10 cellular contexts compared by ENCODE assay signal in the genomic region with DNA sequence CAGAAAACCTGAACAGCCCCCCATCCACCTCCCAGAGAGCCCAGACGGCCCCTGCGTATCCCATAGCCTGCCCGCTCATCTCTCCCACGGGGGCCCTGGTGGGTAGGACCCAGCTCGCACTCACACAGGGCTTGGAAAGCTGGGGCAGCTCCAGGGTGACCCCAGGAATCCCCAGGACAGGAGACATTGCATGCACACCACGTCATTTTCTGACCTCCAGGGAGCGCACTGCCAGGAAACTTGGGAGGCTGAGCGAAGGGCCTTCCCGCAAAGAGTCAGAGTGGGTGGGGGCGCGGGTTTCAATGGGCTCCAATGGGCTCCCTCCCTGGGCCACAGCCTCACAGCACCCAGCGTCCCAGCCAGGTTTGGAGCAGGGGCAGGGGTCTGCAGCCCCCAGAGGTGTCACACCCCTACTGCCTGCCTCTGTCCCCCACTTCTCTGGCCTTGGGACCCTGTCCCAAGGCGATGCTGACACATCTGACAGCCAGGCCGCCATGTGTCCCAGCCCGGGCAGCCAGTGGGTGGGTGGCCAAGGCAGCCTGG. TPM values are rescaled to one million over a fixed set of nuclear protein-coding genes. Genes with fewer than 3 reads are reported as not detected.
DNase-seq lines count a peak whose midpoint lies in the region; ATAC-seq, FAIRE-seq and TF ChIP-seq lines count a peak whose summit lies in the region.
"Had no signal": no experiment of that assay in that cellular context is flagged by ENCODE, and none has a peak within 500 bp of the region (broad histone marks: within the 10 kb centered on the region; RNA-seq: fewer than 3 reads in every experiment).

No MANE protein-coding gene starts in this region.

- ATAC-seq in GM23338 (peak; percentile 34), GM21515 (IDR thresholded peaks at IDR 0.05; ENCODE audit: unreplicated experiment) (no peak)
- ATAC-seq in activated CD4-positive, CD25-positive, alpha-beta regulatory T cell treated with anti-CD3 and anti-CD28 coated beads, Interleukin-2, amount 50 U/mL, for 24 hours = no peak

- H3K4me2 ChIP-seq in GM23338 = no peak overlapping the region

- peaks cover 11% of the 10 kb centered on the region for H3K27me3 Mint-ChIP-seq in GM23338 (ENCODE audit: insufficient read depth, low read depth, poor library complexity)
- H3K27me3 Mint-ChIP-seq: IgD-negative memory B cell had no signal

- H3K4me1 ChIP-seq in GM23338 (ENCODE audit: insufficient read depth) (no peaks in the 10 kb centered on the region), Peyer's patch (peaks cover 0 to 33% (median 5%) of the 10 kb centered on the region in 4 donors), small intestine (ENCODE audit: control insufficient read depth in 2 of 2, insufficient read depth in 1 of 2, low read depth in 1 of 2, low read length in 1 of 2) (peaks cover 3 to 11% of the 10 kb centered on the region in 2 donors)

- H3K4me3 ChIP-seq in GM23338 = no peak overlapping the region
- H3K4me3 ChIP-seq in Peyer's patch = no peak overlapping the region
- H3K4me3 ChIP-seq in fibroblast of mammary gland (ENCODE audit: control insufficient read depth, low read depth, low read length) = no peak overlapping the region
- H3K4me3 ChIP-seq in small intestine (ENCODE audit: low read depth in 1 of 2, low read length in 2 of 2) = no peak overlapping the region
- H3K4me3 ChIP-seq: ovary had no signal

- TF ChIP-seq POLR2A in Peyer's patch (IDR thresholded peaks at IDR 0.05) = no peak

- no peaks in the 10 kb centered on the region for H4K20me1 ChIP-seq in GM23338 (replicated peaks; ENCODE audit: insufficient read depth)

- no peaks in the 10 kb centered on the region for H3K9me2 ChIP-seq in GM23338 (ENCODE audit: insufficient read depth)

- H3K9me3 Mint-ChIP-seq in GM23338 = no peaks in the 10 kb centered on the region; the same call in 2 of the 3 replicates
- H3K9me3 Mint-ChIP-seq: IgD-negative memory B cell had no signal

- no peak overlapping the region for H2AFZ ChIP-seq in GM23338

- H3K27ac ChIP-seq in GM23338 (ENCODE audit: low read depth) = no peak overlapping the region
- no peak overlapping the region for H3K27ac ChIP-seq in Peyer's patch
- peak overlapping the region in 1 of 2 donors; percentile 46 for H3K27ac ChIP-seq in small intestine (ENCODE audit: low read depth in 1 of 2, low read length in 1 of 2)
- H3K27ac ChIP-seq: ovary had no signal

- H3K9me3 ChIP-seq in Peyer's patch (no peaks in the 10 kb centered on the region), small intestine (ENCODE audit: control insufficient read depth, low read depth) (no peaks in the 10 kb centered on the region)
- H3K9me3 ChIP-seq: ovary had no signal

- H3K36me3 Mint-ChIP-seq in GM23338 (ENCODE audit: low read depth) = no peaks in the 10 kb centered on the region
- H3K36me3 Mint-ChIP-seq: IgD-negative memory B cell had no signal

- 29 to 65% (median 40%) methylated on average over 15 of the region's 15 CpGs for WGBS in small intestine, 3 donors

- TF ChIP-seq CTCF in GM23338 (conservative IDR thresholded peaks at IDR 0.05; ENCODE audit: low read depth in 2 of 2) (peak; percentile 36 to 59), Peyer's patch (IDR thresholded peaks at IDR 0.05) (peak in 4 of 6 experiments; percentile 17 to 41 (median 26)), fibroblast of mammary gland (conservative IDR thresholded peaks at IDR 0.05; ENCODE audit: control insufficient read depth, insufficient read depth, low read depth, low read length) (no peak)

- FAIRE-seq in small intestine (lab: Jason Lieb, UNC) = no peak

- H3K36me3 ChIP-seq in GM23338 (ENCODE audit: insufficient read depth) (no peaks in the 10 kb centered on the region), Peyer's patch (no peaks in the 10 kb centered on the region), small intestine (ENCODE audit: control insufficient read depth in 2 of 2, insufficient read depth in 2 of 2, low read length in 2 of 2) (no peaks in the 10 kb centered on the region)
- H3K36me3 ChIP-seq: ovary had no signal

- H3K27me3 ChIP-seq in GM23338 (ENCODE audit: insufficient read depth) = no peaks in the 10 kb centered on the region
- no peaks in the 10 kb centered on the region for H3K27me3 ChIP-seq in Peyer's patch
- H3K27me3 ChIP-seq in small intestine (ENCODE audit: control insufficient read depth in 2 of 2, insufficient read depth in 2 of 2, low read length in 2 of 2) = no peaks in the 10 kb centered on the region
- H3K27me3 ChIP-seq: ovary had no signal

- H3K27ac Mint-ChIP-seq in GM23338 = no peak overlapping the region
- H3K27ac Mint-ChIP-seq: IgD-negative memory B cell had no signal

- H3F3A ChIP-seq in GM23338 (replicated peaks; ENCODE audit: low read depth) = no peaks in the 10 kb centered on the region

- H3K4me3 Mint-ChIP-seq in GM23338 = no peak overlapping the region
- H3K4me3 Mint-ChIP-seq: IgD-negative memory B cell had no signal

- DNase-seq in GM23338 (ENCODE audit: low spot score) (peak; percentile 63), Peyer's patch (peak in 2 of 3 donors; percentile 41 to 69), fibroblast of mammary gland (ENCODE audit: low read depth) (peak; percentile 41), small intestine (peak; percentile 67), NCI-H1105 (lab: John Stamatoyannopoulos, UW) (no peak), ureter (ENCODE audit: low spot score) (no peak)

- H3K4me1 Mint-ChIP-seq in GM23338 = no peaks in the 10 kb centered on the region

- no peaks in the 10 kb centered on the region for H3K79me2 ChIP-seq in GM23338 (replicated peaks; ENCODE audit: insufficient read depth)

TF ChIP-seq in GM23338, 12 proteins besides CTCF, POLR2A, EP300 and RAD21:
- TF ChIP-seq ZNF331 (CRISPR knock-in tag; IDR thresholded peaks at IDR 0.05; ENCODE audit: low read depth) = no peak
- no peak for TF ChIP-seq JUNB (IDR thresholded peaks at IDR 0.05; ENCODE audit: unreplicated experiment)
- no peak for TF ChIP-seq NANOG (IDR thresholded peaks at IDR 0.05; ENCODE audit: borderline replicate concordance)
- no peak for TF ChIP-seq EZH2 (IDR thresholded peaks at IDR 0.05; ENCODE audit: low read depth, unreplicated experiment)
- no peak for TF ChIP-seq ZNF114 (CRISPR knock-in tag; IDR thresholded peaks at IDR 0.05)
- TF ChIP-seq REST (IDR thresholded peaks at IDR 0.05; ENCODE audit: unreplicated experiment) = no peak
- TF ChIP-seq ETS1 (IDR thresholded peaks at IDR 0.05) = no peak
- no peak for TF ChIP-seq EZH2phosphoT487 (IDR thresholded peaks at IDR 0.05; ENCODE audit: unreplicated experiment)
- no peak for TF ChIP-seq CREB1 (CRISPR knock-in tag; IDR thresholded peaks at IDR 0.05; ENCODE audit: low read depth)
- no peak for TF ChIP-seq STAT1 (IDR thresholded peaks at IDR 0.05; ENCODE audit: unreplicated experiment)

RNA-seq across cellular contexts. Expression of gene SYT8, which starts 8.2 kb away (rescaled TPM):
- not detected in 2 replicates for total RNA-seq in GM23338 (2014; rRNA removed; shearing (Covaris generic))
- polyA plus RNA-seq in GM23338 (2016; fragmentation: Nextera tagmentation; extraction: Ambion mirVana) (not detected in 2 replicates), small intestine (10 to 100 TPM in 2 of 3 donors, 1 to 10 TPM in 1; 3.2 to 46.5 (median 45.1) TPM)
- total RNA-seq in Peyer's patch (10 to 100 TPM in 3 of 4 donors, not detected in 1; 21.3 to 57.6 (median 44.6) TPM), ureter (159 TPM)
- polyA plus RNA-seq: IgD-negative memory B cell, ovary had no signal

RNA-seq across cellular contexts. Expression of gene TNNI2, which starts 12.2 kb away (rescaled TPM):
- not detected in 2 replicates for total RNA-seq in GM23338 (2014; rRNA removed; shearing (Covaris generic))
- polyA plus RNA-seq in GM23338 (2016; fragmentation: Nextera tagmentation; extraction: Ambion mirVana) (not detected in 2 replicates), small intestine (1 to 10 TPM in 2 of 3 donors, under 1 TPM in 1; 0.49 to 8.6 (median 7.8) TPM)
- total RNA-seq in Peyer's patch (10 to 100 TPM in 1 of 4 donors, 1 to 10 TPM in 2, not detected in 1; 4.7 to 23.9 (median 9.3) TPM), ureter (45.0 TPM)

RNA-seq across cellular contexts. Expression of gene LSP1, which starts 26.3 kb away (rescaled TPM):
- total RNA-seq in GM23338 (2014; rRNA removed; shearing (Covaris generic)) = not detected in 2 replicates
- polyA plus RNA-seq in GM23338 (2016; fragmentation: Nextera tagmentation; extraction: Ambion mirVana) (0.84 and 0.96 TPM in 2 replicates), small intestine (10 to 100 TPM in 2 of 3 donors, 1 to 10 TPM in 1; 4.5 to 45.1 (median 27.1) TPM)
- total RNA-seq in Peyer's patch (100 to 1,000 TPM in 1 of 4 donors, 10 to 100 TPM in 3; 10.6 to 175 (median 15.4) TPM), ureter (47.4 TPM)

Comparison
In these comparisons a context has a peak if more than half of its experiments do, and no peak if none do; other contexts are left out.
1. DNase-seq: peak in GM23338 (single experiment), Peyer's patch (2 of 3), fibroblast of mammary gland (single experiment) and small intestine (single experiment); none in NCI-H1105 (single experiment) and ureter (single experiment).
2. RNA of gene LSP1, which starts 26.3 kb away (total RNA-seq): 47.4 TPM in ureter (single experiment) and 10.6 to 175 TPM in Peyer's patch; not detected in GM23338; every median in the first group is over 10 times any median in the second.